ENCODE assay signal across 21 cellular contexts in the genomic region with DNA sequence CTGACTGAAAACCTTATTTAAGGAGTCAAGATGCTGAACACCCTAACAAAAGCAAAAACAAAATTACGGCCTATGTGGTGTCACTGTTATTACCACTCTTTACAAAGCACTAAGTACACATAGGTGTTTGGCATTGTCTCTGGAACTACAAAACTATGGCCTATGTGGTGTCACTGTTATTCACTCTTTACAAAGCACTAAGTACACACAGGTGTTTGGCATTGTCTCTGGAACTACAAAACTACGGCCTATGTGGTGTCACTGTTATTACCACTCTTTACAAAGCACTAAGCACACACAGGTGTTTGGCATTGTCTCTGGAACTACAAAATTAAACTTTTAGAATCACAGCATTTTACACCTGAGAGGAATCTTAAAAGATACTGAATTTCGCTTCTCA. TPM values are rescaled to one million over a fixed set of nuclear protein-coding genes. Genes with fewer than 3 reads are reported as not detected.
DNase-seq lines count a peak whose midpoint lies in the region; ATAC-seq and TF ChIP-seq lines count a peak whose summit lies in the region.
"Had no signal": no experiment of that assay in that cellular context is flagged by ENCODE, and none has a peak within 500 bp of the region (broad histone marks: within the 10 kb centered on the region; RNA-seq: fewer than 3 reads in every experiment).

No MANE protein-coding gene starts in this region.

- H3K23ac ChIP-seq in mesendoderm (ENCODE audit: low read length) = no peak overlapping the region

- CTCF ChIA-PET in WTC11 (lab: Charles Lee) = interaction anchor here (1.0 kb wide), 1 partner anchor 9 kb away, joined by 4 read pairs; no protein-coding TSS in a partner anchor
- CTCF ChIA-PET in RWPE1 (lab: Yijun Ruan, JAX) = interaction anchor here (1.2 kb wide), 1 partner anchor 10 kb away, joined by 5 read pairs; no protein-coding TSS in a partner anchor

- no peaks in the 10 kb centered on the region for H3K9me3 ChIP-seq in prostate gland
- H3K9me3 ChIP-seq in aorta (ENCODE audit: control insufficient read depth, low read length) = no peaks in the 10 kb centered on the region
- H3K9me3 ChIP-seq: right atrium auricular region had no signal

- H3K9me3 Mint-ChIP-seq in WTC11 = peaks cover 8% of the 10 kb centered on the region; the same call in 1 of the 2 replicates
- H3K9me3 Mint-ChIP-seq: stimulated activated naive CD8-positive, alpha-beta T cell treated with anti-CD3 and anti-CD28 coated beads, Interleukin-15, Interleukin-2, amounts not matched to agents 100 ng/mL and 50 ng/mL, for 24 hours; T-helper 2 cell treated with Interferon-gamma antibody and Interleukin-4, amounts not matched to agents 5 μg/mL and 100 μg/mL, for 36 hours had no signal

- no peak overlapping the region for H2BK5ac ChIP-seq in mesendoderm (ENCODE audit: low read length)

- H3K56ac ChIP-seq in mesendoderm (ENCODE audit: low read length) = no peak overlapping the region

- no peak; the same call in 1 of the 2 replicates for ATAC-seq in WTC11
- ATAC-seq in aorta (ENCODE audit: low FRiP score) = no peak

- TF ChIP-seq CTCF in WTC11 (IDR thresholded peaks at IDR 0.05) (no peak), prostate gland (IDR thresholded peaks at IDR 0.05) (no peak), RWPE1 (conservative IDR thresholded peaks at IDR 0.05; ENCODE audit: low read depth) (no peak)

- peaks cover 9% of the 10 kb centered on the region for H3K4me1 Mint-ChIP-seq in WTC11

- no peaks in the 10 kb centered on the region for H3K79me2 ChIP-seq in mesendoderm (ENCODE audit: control insufficient read depth, insufficient read depth, low read length)

- H3K36me3 ChIP-seq in prostate gland (no peaks in the 10 kb centered on the region), mesendoderm (ENCODE audit: control insufficient read depth, insufficient read depth, low read length) (no peaks in the 10 kb centered on the region), aorta (ENCODE audit: control insufficient read depth in 1 of 2, insufficient read depth in 2 of 2, low read length in 1 of 2) (peaks cover 2 to 7% of the 10 kb centered on the region in 2 donors)

- 0 out of 2 replicates have a peak overlapping the region, but pooled peaks have one; percentile 60 for H3K27ac Mint-ChIP-seq in WTC11
- H3K27ac Mint-ChIP-seq: stimulated activated naive CD8-positive, alpha-beta T cell treated with anti-CD3 and anti-CD28 coated beads, Interleukin-15, Interleukin-2, amounts not matched to agents 100 ng/mL and 50 ng/mL, for 24 hours; T-helper 2 cell treated with Interferon-gamma antibody and Interleukin-4, amounts not matched to agents 5 μg/mL and 100 μg/mL, for 36 hours had no signal

- H2BK120ac ChIP-seq in mesendoderm (ENCODE audit: low read depth, low read length) = no peak overlapping the region

- no peak overlapping the region for H3K18ac ChIP-seq in mesendoderm (ENCODE audit: low read length)

- 61% methylated on average over 3 of the region's 3 CpGs for WGBS in prostate gland
- WGBS in mesendoderm (ENCODE audit: extremely low coverage, insufficient coverage, low lambda C conversion rate) = no CpG with 5 or more reads among the region's 3 CpGs
- WGBS in aorta, 2 donors = 94% methylated on average over 3 of the region's 3 CpGs

- H3K4me1 ChIP-seq in prostate gland (replicated peaks) (no peaks in the 10 kb centered on the region), mesendoderm (ENCODE audit: control insufficient read depth, low read depth, low read length) (no peaks in the 10 kb centered on the region), aorta (ENCODE audit: control insufficient read depth in 1 of 2, insufficient read depth in 2 of 2, low read length in 2 of 2) (no peaks in the 10 kb centered on the region)
- H3K4me1 ChIP-seq: right atrium auricular region had no signal

- no peak overlapping the region for H3K4me3 Mint-ChIP-seq in WTC11
- H3K4me3 Mint-ChIP-seq: stimulated activated naive CD8-positive, alpha-beta T cell treated with anti-CD3 and anti-CD28 coated beads, Interleukin-15, Interleukin-2, amounts not matched to agents 100 ng/mL and 50 ng/mL, for 24 hours; T-helper 2 cell treated with Interferon-gamma antibody and Interleukin-4, amounts not matched to agents 5 μg/mL and 100 μg/mL, for 36 hours had no signal

- H3K27me3 Mint-ChIP-seq in WTC11 (ENCODE audit: low read depth) = no peaks in the 10 kb centered on the region
- H3K27me3 Mint-ChIP-seq: stimulated activated naive CD8-positive, alpha-beta T cell treated with anti-CD3 and anti-CD28 coated beads, Interleukin-15, Interleukin-2, amounts not matched to agents 100 ng/mL and 50 ng/mL, for 24 hours had no signal

- H3K27ac ChIP-seq in prostate gland (no peak overlapping the region), mesendoderm (ENCODE audit: low read depth, low read length) (no peak overlapping the region), aorta (ENCODE audit: low read depth in 1 of 2, low read length in 2 of 2) (no peak overlapping the region), RWPE1 (no peak overlapping the region)
- H3K27ac ChIP-seq: right atrium auricular region had no signal

- no peak overlapping the region for H4K8ac ChIP-seq in mesendoderm (ENCODE audit: low read depth, low read length)

- no peak overlapping the region for H3K9ac ChIP-seq in mesendoderm (ENCODE audit: low read length)

- TF ChIP-seq POLR2A in prostate gland (IDR thresholded peaks at IDR 0.05) = no peak

- no peak overlapping the region for H4K5ac ChIP-seq in mesendoderm (ENCODE audit: low read length)

- peaks cover 10% of the 10 kb centered on the region for H3K36me3 Mint-ChIP-seq in WTC11

- H2AK5ac ChIP-seq in mesendoderm (ENCODE audit: low read length) = no peak overlapping the region

- DNase-seq in NCI-H2196 (lab: John Stamatoyannopoulos, UW; ENCODE audit: unreplicated experiment) = peak; percentile 39
- no peak for DNase-seq in NCI-H2196 treated with DMSO at 0.1 percent for 48 hours (lab: John Stamatoyannopoulos, UW; ENCODE audit: unreplicated experiment)
- DNase-seq in NCI-H2081 treated with DMSO at 0.1 percent for 48 hours (lab: John Stamatoyannopoulos, UW) = peak; percentile 99
- no peak for DNase-seq in WTC11 (ENCODE audit: low spot score)
- peak; percentile 49 for DNase-seq in prostate gland (ENCODE audit: low spot score)
- DNase-seq in mesendoderm = no peak
- DNase-seq in aorta = no peak
- no peak for DNase-seq in RWPE1 (ENCODE audit: low spot score)
- DNase-seq: activated CD4-positive, alpha-beta T cell treated with anti-CD3 and anti-CD28 coated beads for 1 hour; activated gamma-delta T cell; amygdala; DND-41; HCEC 1CT; KG1; kidney; midbrain; NCI-H1048; SIG-M5 had no signal

- intact Hi-C loops in prostate gland (cut with DNase I) = no loop called here
- intact Hi-C loops in aorta (cut with DNase I) = no loop called here

- no peaks in the 10 kb centered on the region for H3K79me1 ChIP-seq in mesendoderm (ENCODE audit: low read length)

- POLR2A ChIA-PET in WTC11 (lab: Charles Lee) (no interaction called here), RWPE1 (lab: Yijun Ruan, JAX; ENCODE audit: low non-redundant PET) (no interaction called here)

- H3K4me2 ChIP-seq in mesendoderm (ENCODE audit: low read length) = no peak overlapping the region

- H2BK15ac ChIP-seq in mesendoderm (replicated peaks; ENCODE audit: low read depth) = no peak overlapping the region

- H3K4ac ChIP-seq in mesendoderm (ENCODE audit: low read depth, low read length) = no peak overlapping the region

- H3K27me3 ChIP-seq in prostate gland (replicated peaks; ENCODE audit: insufficient read depth) (no peaks in the 10 kb centered on the region), mesendoderm (ENCODE audit: insufficient read depth, low read length, poor library complexity) (no peaks in the 10 kb centered on the region), aorta (ENCODE audit: control insufficient read depth in 1 of 2, insufficient read depth in 2 of 2, low read length in 1 of 2) (no peaks in the 10 kb centered on the region)
- H3K27me3 ChIP-seq: right atrium auricular region had no signal

- H3K4me3 ChIP-seq in prostate gland = no peak overlapping the region
- no peak overlapping the region for H3K4me3 ChIP-seq in mesendoderm (ENCODE audit: low read length)
- no peak overlapping the region for H3K4me3 ChIP-seq in aorta (ENCODE audit: low read length in 2 of 2)
- H3K4me3 ChIP-seq: right atrium auricular region had no signal

TF ChIP-seq in WTC11, 78 proteins besides CTCF, POLR2A, EP300 and RAD21 (continues in another document):
- no peak for TF ChIP-seq ZNF396 (CRISPR knock-in tag; IDR thresholded peaks at IDR 0.05; ENCODE audit: borderline replicate concordance)
- no peak for TF ChIP-seq OVOL2 (CRISPR knock-in tag; IDR thresholded peaks at IDR 0.05; ENCODE audit: borderline replicate concordance)
- TF ChIP-seq ZNF423 (CRISPR knock-in tag; IDR thresholded peaks at IDR 0.05) = no peak
- TF ChIP-seq, protein P1, sequence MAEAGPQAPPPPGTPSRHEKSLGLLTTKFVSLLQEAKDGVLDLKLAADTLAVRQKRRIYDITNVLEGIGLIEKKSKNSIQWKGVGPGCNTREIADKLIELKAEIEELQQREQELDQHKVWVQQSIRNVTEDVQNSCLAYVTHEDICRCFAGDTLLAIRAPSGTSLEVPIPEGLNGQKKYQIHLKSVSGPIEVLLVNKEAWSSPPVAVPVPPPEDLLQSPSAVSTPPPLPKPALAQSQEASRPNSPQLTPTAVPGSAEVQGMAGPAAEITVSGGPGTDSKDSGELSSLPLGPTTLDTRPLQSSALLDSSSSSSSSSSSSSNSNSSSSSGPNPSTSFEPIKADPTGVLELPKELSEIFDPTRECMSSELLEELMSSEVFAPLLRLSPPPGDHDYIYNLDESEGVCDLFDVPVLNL (CRISPR knock-in tag; IDR thresholded peaks at IDR 0.05; ENCODE audit: borderline replicate concordance, low read depth) = no peak
- TF ChIP-seq RELA (CRISPR knock-in tag; IDR thresholded peaks at IDR 0.05; ENCODE audit: borderline replicate concordance) = no peak

RNA-seq across cellular contexts. Expression of a gene that starts 47.4 kb away (rescaled TPM):
- total RNA-seq in WTC11 (2021) (20.3 to 24.8 TPM (median 23.8 TPM) in 3 replicates), prostate gland (10 to 100 TPM; 69.7 to 88.6 TPM), aorta (10 to 100 TPM; 73.5 to 82.4 TPM)
- polyA plus RNA-seq in mesendoderm (2013, experiment 1 of 2) = 16.6 TPM
- polyA plus RNA-seq in mesendoderm (2013, experiment 2 of 2) = 15.1 TPM
- 10 to 100 TPM; 17.4 to 22.6 TPM for polyA plus RNA-seq in aorta

Comparison
In these comparisons a context has a peak if more than half of its experiments do, and no peak if none do; other contexts are left out.
1. DNase-seq: peak in NCI-H2196 (single experiment), NCI-H2081 treated with DMSO at 0.1 percent for 48 hours (single experiment) and prostate gland (single experiment); none in NCI-H2196 treated with DMSO at 0.1 percent for 48 hours (single experiment), WTC11 (single experiment), mesendoderm (single experiment), aorta (0 of 2) and RWPE1 (single experiment).